ENCODE assay signal across 10 cellular contexts in the genomic region with DNA sequence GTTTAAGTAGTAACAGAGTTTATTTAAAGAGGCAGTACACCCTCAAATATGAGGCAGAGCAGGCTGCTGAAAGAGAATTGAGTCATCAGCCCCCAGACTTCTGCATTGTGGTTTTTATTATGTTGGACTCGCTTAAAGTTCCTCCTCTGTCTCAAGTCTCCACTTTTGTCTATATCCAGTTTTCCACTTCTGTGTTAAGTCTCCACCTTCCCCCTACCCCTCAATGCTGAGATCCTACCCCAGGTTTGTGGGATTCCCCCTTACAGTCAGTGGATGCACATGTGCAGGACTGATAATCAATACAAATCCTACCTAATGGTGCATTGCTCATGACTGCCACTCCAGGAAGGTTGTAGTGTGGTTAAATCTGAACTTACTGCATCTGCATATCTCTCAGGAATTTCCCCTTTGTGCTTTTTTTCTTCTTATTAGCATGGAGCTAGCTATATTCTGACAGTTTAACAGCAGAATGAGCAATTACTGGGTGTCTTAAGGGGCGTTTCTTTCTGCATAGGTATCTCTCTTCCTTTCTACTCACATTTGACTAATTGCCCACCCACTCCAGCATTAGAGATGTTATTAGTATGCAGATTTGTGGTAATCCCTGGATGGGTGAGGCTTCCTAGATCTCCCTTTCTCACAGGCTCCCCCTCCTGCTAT. TPM values are rescaled to one million over a fixed set of nuclear protein-coding genes. Genes with fewer than 3 reads are reported as not detected.
DNase-seq lines count a peak whose midpoint lies in the region; ATAC-seq, FAIRE-seq and TF ChIP-seq lines count a peak whose summit lies in the region.
"Had no signal": no experiment of that assay in that cellular context is flagged by ENCODE, and none has a peak within 500 bp of the region (broad histone marks: within the 10 kb centered on the region; RNA-seq: fewer than 3 reads in every experiment).

No MANE protein-coding gene starts in this region.

- H3F3A ChIP-seq in PC-9 (ENCODE audit: insufficient read depth, low read depth): 0 out of 2 replicates have a peak, but pooled peaks cover 8% of the 10 kb centered on the region

- H3K9me3 ChIP-seq in A549 (no peaks in the 10 kb centered on the region), PC-9 (ENCODE audit: insufficient read depth, low read depth) (peaks cover 6% of the 10 kb centered on the region; the same call in 1 of the 2 replicates)

- BruUV-seq in PC-9 (replicated peaks; lab: Mats Ljungman, UMichigan): no TSS peak

- TF ChIP-seq CTCF in A549 (IDR thresholded peaks at IDR 0.05) (no peak), PC-9 (conservative IDR thresholded peaks at IDR 0.05) (no peak), choroid plexus epithelial cell (conservative IDR thresholded peaks at IDR 0.05; ENCODE audit: low read depth, low read length) (no peak), GM10248 (IDR thresholded peaks at IDR 0.05; ENCODE audit: control extremely low read depth, extremely low read depth, low read depth, missing control alignments) (no peak)

- DNase-seq in A549 (ENCODE audit: low read depth in 1 of 2, low spot score in 1 of 2) (no peak), GM18507 (ENCODE audit: extremely low spot score, insufficient read length, low read depth) (no peak), PC-9 (no peak), choroid plexus epithelial cell (ENCODE audit: low read depth) (peak; percentile 24), NCI-H1694 (lab: John Stamatoyannopoulos, UW) (no peak), GM10248 (ENCODE audit: extremely low spot score) (no peak), inferior parietal cortex (ENCODE audit: extremely low spot score) (no peak), activated gamma-delta T cell (lab: John Stamatoyannopoulos, UW) (no peak)
- DNase-seq: COR-L47, erythroblast had no signal

- H3K79me2 ChIP-seq in PC-9 (ENCODE audit: low read depth): no peaks in the 10 kb centered on the region

- intact Hi-C loops in PC-9 (cut with micrococcal nuclease; ENCODE audit: unreplicated experiment): no loop called here

- 35% methylated on average over 2 of the region's 2 CpGs for WGBS in A549 (ENCODE audit: missing lambda C conversion rate)

- TF ChIP-seq RAD21 in A549 (conservative IDR thresholded peaks at IDR 0.05 in 1 of 2, IDR thresholded peaks at IDR 0.05 in 1 of 2): no peak

- H2AFZ ChIP-seq in PC-9: peak overlapping the region; percentile 71

- peak overlapping the region; percentile 37; the same call in 2 of the 3 replicates for H3K4me2 ChIP-seq in A549
- H3K4me2 ChIP-seq in PC-9: peak overlapping the region; percentile 48

- H3K4me1 ChIP-seq in A549: peaks cover 5% of the 10 kb centered on the region; the same call in 1 of the 3 replicates
- H3K4me1 ChIP-seq in PC-9 (replicated peaks; ENCODE audit: insufficient read depth): 0 out of 2 replicates have a peak, but pooled peaks cover 9% of the 10 kb centered on the region

- FAIRE-seq in A549 (lab: Jason Lieb, UNC) (no peak), GM18507 (lab: Jason Lieb, UNC) (peak; percentile 67)

- H3K27ac ChIP-seq in A549 (peak overlapping the region in 1 of 2 experiments; percentile 56; a peak in 2 of 6 replicates), PC-9 (no peak overlapping the region)

- H3K4me3 ChIP-seq in A549 (no peak overlapping the region), PC-9 (no peak overlapping the region), choroid plexus epithelial cell (ENCODE audit: low read depth, low read length) (no peak overlapping the region)

- H3K27me3 ChIP-seq in PC-9 (ENCODE audit: insufficient read depth, low read depth): no peaks in the 10 kb centered on the region

- no peak for TF ChIP-seq POLR2A in A549 (IDR thresholded peaks at IDR 0.05; ENCODE audit: low read length)

- no peak for TF ChIP-seq EP300 in A549 (IDR thresholded peaks at IDR 0.05)

- 0 out of 2 replicates have a peak, but pooled peaks cover 5% of the 10 kb centered on the region for H3K9me2 ChIP-seq in PC-9 (ENCODE audit: insufficient read depth)

- POLR2A ChIA-PET in A549 (lab: Yijun Ruan, JAX) (no interaction called here), PC-9 (lab: Charles Lee; ENCODE audit: unreplicated experiment) (no interaction called here), GM10248 (lab: Yijun Ruan, JAX) (interaction anchor here (0.7 kb wide), 1 partner anchor 505 kb away, joined by 3 read pairs; no protein-coding TSS in a partner anchor)

- H4K20me1 ChIP-seq in PC-9 (ENCODE audit: insufficient read depth): no peaks in the 10 kb centered on the region

- no peaks in the 10 kb centered on the region for H3K36me3 ChIP-seq in PC-9 (ENCODE audit: low read depth)

- CTCF ChIA-PET in A549 (lab: Yijun Ruan, JAX) (no interaction called here), PC-9 (lab: Charles Lee) (no interaction called here), GM10248 (lab: Yijun Ruan, JAX) (interaction anchor here (1.0 kb wide), 1 partner anchor 9 kb away, joined by 3 read pairs; no protein-coding TSS in a partner anchor)

- peak; percentile 19 to 37; a peak in 4 of 6 replicates for ATAC-seq in A549

TF ChIP-seq in A549, 52 proteins besides CTCF, POLR2A, EP300 and RAD21:
- TF ChIP-seq JUNB (IDR thresholded peaks at IDR 0.05): no peak
- TF ChIP-seq HMGXB4 (CRISPR knock-in tag; IDR thresholded peaks at IDR 0.05; ENCODE audit: borderline replicate concordance): no peak
- TF ChIP-seq CBX8 (IDR thresholded peaks at IDR 0.05): no peak
- TF ChIP-seq EHF (CRISPR knock-in tag; IDR thresholded peaks at IDR 0.05): no peak
- no peak for TF ChIP-seq REST (IDR thresholded peaks at IDR 0.05)
- TF ChIP-seq, protein P1, sequence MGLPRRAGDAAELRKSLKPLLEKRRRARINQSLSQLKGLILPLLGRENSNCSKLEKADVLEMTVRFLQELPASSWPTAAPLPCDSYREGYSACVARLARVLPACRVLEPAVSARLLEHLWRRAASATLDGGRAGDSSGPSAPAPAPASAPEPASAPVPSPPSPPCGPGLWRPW (IDR thresholded peaks at IDR 0.05): no peak
- no peak for TF ChIP-seq RARB (CRISPR knock-in tag; IDR thresholded peaks at IDR 0.05)

RNA-seq across cellular contexts. Expression of gene CD200R1L, which starts 11.9 kb away (rescaled TPM):
- polyA plus RNA-seq in A549 (2011; rRNA removed) (0.10 and 0.26 TPM in 2 replicates), A549 (2017; fragmentation: RNase III; extraction: RNeasy Plus Mini Kit Qiagen cat#74134 plus additional on column Dnase treatment) (0.09 TPM in 1 of 3 replicates, not detected in the others)
- not detected in 2 replicates for polyA plus RNA-seq in A549 (2012; cell fraction: cytosol; rRNA removed)
- not detected in 2 replicates for polyA plus RNA-seq in A549 (2012; cell fraction: nucleus; rRNA removed)
- not detected in 2 replicates for polyA minus RNA-seq in A549 (2011; rRNA and poly(A)+ RNA removed)
- total RNA-seq in PC-9 (2021): 0.37 TPM in 1 of 2 replicates, not detected in the other
